In genomic region chr1:50981741-50982140, GRCh38 we compare ENCODE assay signal across 11 cellular contexts. TPM values are rescaled to one million over a fixed set of nuclear protein-coding genes. Genes with fewer than 3 reads are reported as not detected.
DNase-seq lines count a peak whose midpoint lies in the region; ATAC-seq lines count a peak whose summit lies in the region.
"Had no signal": no experiment of that assay in that cellular context is flagged by ENCODE, and none has a peak within 500 bp of the region (broad histone marks: within the 10 kb centered on the region; RNA-seq: fewer than 3 reads in every experiment).

No MANE protein-coding gene starts in this region.

- H3K23ac ChIP-seq in mesenchymal stem cell (ENCODE audit: low read length in 2 of 2), result no peak overlapping the region

- no peaks in the 10 kb centered on the region for H3K9me3 ChIP-seq in mesenchymal stem cell (ENCODE audit: control insufficient read depth, low read length)

- no peak overlapping the region for H3K27ac Mint-ChIP-seq in activated CD4-positive, alpha-beta memory T cell treated with anti-CD3 and anti-CD28 coated beads, Interleukin-2, amount 10 ng/mL, durations not matched to agents 7 days and 5 days

- H3K14ac ChIP-seq in mesenchymal stem cell (ENCODE audit: low read length in 2 of 2), result no peak overlapping the region

- no peak overlapping the region for H2BK15ac ChIP-seq in mesenchymal stem cell (ENCODE audit: low read depth, poor library complexity, severe bottlenecking)

- H3K4me1 Mint-ChIP-seq in activated CD4-positive, alpha-beta memory T cell treated with anti-CD3 and anti-CD28 coated beads, Interleukin-2, amount 10 ng/mL, durations not matched to agents 7 days and 5 days, result peaks cover 16% of the 10 kb centered on the region

- no peaks in the 10 kb centered on the region for H3K79me1 ChIP-seq in mesenchymal stem cell (replicated peaks; ENCODE audit: low read length, poor library complexity, severe bottlenecking)

- no peak overlapping the region for H2AFZ ChIP-seq in mesenchymal stem cell (ENCODE audit: low read depth, low read length)

- no peak overlapping the region for H3K4me2 ChIP-seq in mesenchymal stem cell (ENCODE audit: low read length, poor library complexity, severe bottlenecking)

- H2BK5ac ChIP-seq in mesenchymal stem cell (ENCODE audit: low read depth, low read length, poor library complexity, severe bottlenecking), result no peak overlapping the region

- CTCF ChIA-PET in activated CD4-positive, alpha-beta memory T cell treated with anti-CD3 and anti-CD28 coated beads, Interleukin-2, amount 10 ng/mL, durations not matched to agents 7 days and 5 days (lab: Charles Lee), result no interaction called here

- peaks cover 9% of the 10 kb centered on the region for H3K4me1 ChIP-seq in mesenchymal stem cell (ENCODE audit: control insufficient read depth, insufficient read depth, low read depth, low read length)

- peak; percentile 30 for DNase-seq in DMS79 (lab: John Stamatoyannopoulos, UW)
- DNase-seq in NCI-H1092 treated with DMSO at 0.1 percent for 48 hours (lab: John Stamatoyannopoulos, UW), result peak; percentile 86
- DNase-seq in RPMI7951 (ENCODE audit: low read depth), result peak; percentile 59
- DNase-seq in mesenchymal stem cell, result no peak
- no peak for DNase-seq in activated CD4-positive, alpha-beta memory T cell treated with anti-CD3 and anti-CD28 coated beads, Interleukin-2, amount 10 ng/mL, durations not matched to agents 7 days and 5 days
- no peak for DNase-seq in AG08395 (ENCODE audit: low spot score)
- DNase-seq in iPS-NIHi7 (ENCODE audit: extremely low spot score), result no peak
- DNase-seq: activated CD4-positive, alpha-beta T cell treated with anti-CD3 and anti-CD28 coated beads, Interleukin-2, amount 50 U/mL, for 1 hour; left colon; trophoblast cell had no signal

- H2BK12ac ChIP-seq in mesenchymal stem cell (ENCODE audit: low read length in 2 of 2), result no peak overlapping the region

- no peak overlapping the region for H3K4ac ChIP-seq in mesenchymal stem cell (ENCODE audit: low read depth in 1 of 2, low read length in 2 of 2)

- no peak overlapping the region for H4K91ac ChIP-seq in mesenchymal stem cell (ENCODE audit: low read length)

- H3K27ac ChIP-seq in mesenchymal stem cell (ENCODE audit: low read length, poor library complexity, severe bottlenecking), result no peak overlapping the region

- 100% methylated on average over 1 of the region's 1 CpG for WGBS in mesenchymal stem cell

- no peaks in the 10 kb centered on the region for H3K36me3 Mint-ChIP-seq in activated CD4-positive, alpha-beta memory T cell treated with anti-CD3 and anti-CD28 coated beads, Interleukin-2, amount 10 ng/mL, durations not matched to agents 7 days and 5 days (ENCODE audit: low read depth)

- H3K4me3 ChIP-seq in mesenchymal stem cell (ENCODE audit: insufficient read depth in 1 of 2, low read depth in 1 of 2, low read length in 2 of 2), result peak overlapping the region in 1 of 2 experiments; percentile 20

- no peak overlapping the region for H4K8ac ChIP-seq in mesenchymal stem cell (ENCODE audit: low read length)

- no peaks in the 10 kb centered on the region for H3K9me3 Mint-ChIP-seq in activated CD4-positive, alpha-beta memory T cell treated with anti-CD3 and anti-CD28 coated beads, Interleukin-2, amount 10 ng/mL, durations not matched to agents 7 days and 5 days

- no peak overlapping the region for H3K18ac ChIP-seq in mesenchymal stem cell (ENCODE audit: low read depth in 1 of 2, low read length in 2 of 2)

- ATAC-seq in HG02571 (IDR thresholded peaks at IDR 0.05; ENCODE audit: unreplicated experiment), result no peak
- ATAC-seq: left colon had no signal

- H3K36me3 ChIP-seq in mesenchymal stem cell (ENCODE audit: control insufficient read depth in 1 of 2, insufficient read depth in 2 of 2, low read depth in 1 of 2, low read length in 2 of 2), result no peaks in the 10 kb centered on the region

- H3K9ac ChIP-seq in mesenchymal stem cell (ENCODE audit: low read length), result peak overlapping the region; percentile 93

- no peak overlapping the region for H2AK5ac ChIP-seq in mesenchymal stem cell (ENCODE audit: low read length, severe bottlenecking)

- no peak overlapping the region for H2BK120ac ChIP-seq in mesenchymal stem cell (ENCODE audit: low read depth, low read length)

- peaks cover 0 to 18% of the 10 kb centered on the region in 2 experiments for H3K27me3 ChIP-seq in mesenchymal stem cell (ENCODE audit: control insufficient read depth in 1 of 2, insufficient read depth in 1 of 2, low read length in 2 of 2)

- H3K27me3 Mint-ChIP-seq in activated CD4-positive, alpha-beta memory T cell treated with anti-CD3 and anti-CD28 coated beads, Interleukin-2, amount 10 ng/mL, durations not matched to agents 7 days and 5 days, result peaks cover 51% of the 10 kb centered on the region

- H3K4me3 Mint-ChIP-seq in activated CD4-positive, alpha-beta memory T cell treated with anti-CD3 and anti-CD28 coated beads, Interleukin-2, amount 10 ng/mL, durations not matched to agents 7 days and 5 days, result no peak overlapping the region

- POLR2A ChIA-PET in activated CD4-positive, alpha-beta memory T cell treated with anti-CD3 and anti-CD28 coated beads, Interleukin-2, amount 10 ng/mL, durations not matched to agents 7 days and 5 days (lab: Charles Lee), result interaction anchor here (1.5 kb wide), 1 partner anchor 13 kb away, joined by 6 read pairs; no protein-coding TSS in a partner anchor

RNA-seq across cellular contexts. Expression of gene CDKN2C, which starts 11.7 kb away (rescaled TPM):
- total RNA-seq in RPMI7951 (2014; rRNA removed; shearing (Covaris generic)), result 108 and 133 TPM in 2 replicates
- polyA plus RNA-seq in mesenchymal stem cell (2013, experiment 1 of 2), result 2.0 TPM
- polyA plus RNA-seq in mesenchymal stem cell (2013, experiment 2 of 2), result 2.1 TPM
- 10 to 100 TPM; 53.1 to 56.1 TPM for total RNA-seq in activated CD4-positive, alpha-beta memory T cell treated with anti-CD3 and anti-CD28 coated beads, Interleukin-2, amount 10 ng/mL, durations not matched to agents 7 days and 5 days

RNA-seq across cellular contexts. Expression of gene FAF1, which starts 21.7 kb away (rescaled TPM):
- total RNA-seq in RPMI7951 (2014; rRNA removed; shearing (Covaris generic)), result 88.3 and 102 TPM in 2 replicates
- 19.1 TPM for polyA plus RNA-seq in mesenchymal stem cell (2013, experiment 1 of 2)
- polyA plus RNA-seq in mesenchymal stem cell (2013, experiment 2 of 2), result 19.9 TPM
- 10 to 100 TPM; 71.3 to 75.1 TPM for total RNA-seq in activated CD4-positive, alpha-beta memory T cell treated with anti-CD3 and anti-CD28 coated beads, Interleukin-2, amount 10 ng/mL, durations not matched to agents 7 days and 5 days

Comparison
In these comparisons a context has a peak if more than half of its experiments do, and no peak if none do; other contexts are left out.
1. DNase-seq: peak in DMS79 (single experiment), NCI-H1092 treated with DMSO at 0.1 percent for 48 hours (single experiment) and RPMI7951 (single experiment); none in mesenchymal stem cell (single experiment), activated CD4-positive, alpha-beta memory T cell treated with anti-CD3 and anti-CD28 coated beads, Interleukin-2, amount 10 ng/mL, durations not matched to agents 7 days and 5 days (single experiment), AG08395 (single experiment) and iPS-NIHi7 (single experiment).